In the genomic region with DNA sequence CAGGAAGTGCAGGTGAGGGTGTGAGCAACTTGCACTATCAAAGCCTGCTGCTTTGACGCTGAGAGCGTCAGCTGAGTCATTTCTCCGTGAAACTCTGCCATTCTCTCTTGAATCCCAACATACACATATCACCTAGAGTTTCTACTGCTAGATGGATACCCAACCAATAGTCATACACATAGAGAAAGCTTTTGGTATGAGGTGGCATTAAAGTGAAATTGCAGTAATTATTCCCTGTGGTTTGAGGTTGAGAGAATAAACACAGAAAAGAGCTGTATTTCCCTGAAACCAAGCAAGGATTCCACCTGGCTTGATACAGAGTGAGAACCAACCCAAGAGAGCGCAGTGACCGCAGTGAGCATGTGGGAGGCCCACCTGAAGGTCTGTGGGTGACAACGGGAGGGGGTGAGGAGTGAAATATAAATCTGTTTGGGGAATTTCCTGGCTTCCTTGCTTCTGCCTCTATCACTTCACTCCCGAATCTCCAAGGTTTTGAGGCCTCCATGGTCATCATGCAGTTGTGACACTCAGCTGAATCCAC, we compare ENCODE assay signal across 12 cellular contexts. TPM values are rescaled to one million over a fixed set of nuclear protein-coding genes. Genes with fewer than 3 reads are reported as not detected.
DNase-seq lines count a peak whose midpoint lies in the region; ATAC-seq lines count a peak whose summit lies in the region.
"Had no signal": no experiment of that assay in that cellular context is flagged by ENCODE, and none has a peak within 500 bp of the region (broad histone marks: within the 10 kb centered on the region; RNA-seq: fewer than 3 reads in every experiment).

No MANE protein-coding gene starts in this region.

- H3K27ac Mint-ChIP-seq in activated naive CD4-positive, alpha-beta T cell treated with anti-CD3 and anti-CD28 coated beads for 36 hours: no peak overlapping the region
- H3K27ac Mint-ChIP-seq in activated naive CD4-positive, alpha-beta T cell treated with anti-CD3 and anti-CD28 coated beads, Interleukin-2, amount 10 ng/mL, durations not matched to agents 7 days and 5 days: no peak overlapping the region
- peak overlapping the region; percentile 8 for H3K27ac Mint-ChIP-seq in stimulated activated memory B cell treated with anti-CD40 and anti-IgM and Interleukin-4, amounts not matched to agents 10 μg/mL and 1 μg/mL and 100 μg/mL, for 72 hours
- no peak overlapping the region for H3K27ac Mint-ChIP-seq in naive thymus-derived CD8-positive, alpha-beta T cell

- DNase-seq in activated naive CD4-positive, alpha-beta T cell treated with anti-CD3 and anti-CD28 coated beads for 36 hours: peak; percentile 18
- no peak for DNase-seq in activated naive CD4-positive, alpha-beta T cell treated with anti-CD3 and anti-CD28 coated beads, Interleukin-2, amount 10 ng/mL, durations not matched to agents 7 days and 5 days
- no peak for DNase-seq in SHP77 treated with DMSO at 0.1 percent for 48 hours (lab: John Stamatoyannopoulos, UW)
- DNase-seq in sciatic nerve (ENCODE audit: low spot score): no peak
- no peak for DNase-seq in naive thymus-derived CD8-positive, alpha-beta T cell
- DNase-seq: activated CD8-positive, alpha-beta memory T cell treated with anti-CD3 and anti-CD28 coated beads, Interleukin-2, amount 50 U/mL, for 4 hours; endodermal cell; MG63; stomach had no signal

- peak; percentile 92 for ATAC-seq in GM21723 (IDR thresholded peaks at IDR 0.05; ENCODE audit: unreplicated experiment)
- ATAC-seq in HG03354 (IDR thresholded peaks at IDR 0.05; ENCODE audit: poor library complexity, severe bottlenecking, unreplicated experiment): peak; percentile 97
- ATAC-seq in stimulated activated memory B cell treated with anti-CD40 and anti-IgM and Interleukin-4, amounts not matched to agents 10 μg/mL and 1 μg/mL and 100 μg/mL, for 72 hours: peak; percentile 78
- no peak for ATAC-seq in sciatic nerve
- ATAC-seq in naive thymus-derived CD8-positive, alpha-beta T cell: no peak

- no peak overlapping the region for H3K4me3 Mint-ChIP-seq in activated naive CD4-positive, alpha-beta T cell treated with anti-CD3 and anti-CD28 coated beads for 36 hours
- no peak overlapping the region for H3K4me3 Mint-ChIP-seq in activated naive CD4-positive, alpha-beta T cell treated with anti-CD3 and anti-CD28 coated beads, Interleukin-2, amount 10 ng/mL, durations not matched to agents 7 days and 5 days
- H3K4me3 Mint-ChIP-seq in stimulated activated memory B cell treated with anti-CD40 and anti-IgM and Interleukin-4, amounts not matched to agents 10 μg/mL and 1 μg/mL and 100 μg/mL, for 72 hours: no peak overlapping the region
- H3K4me3 Mint-ChIP-seq in naive thymus-derived CD8-positive, alpha-beta T cell: no peak overlapping the region
- H3K4me3 Mint-ChIP-seq: endodermal cell had no signal

- peaks cover 2% of the 10 kb centered on the region for H3K9me3 Mint-ChIP-seq in activated naive CD4-positive, alpha-beta T cell treated with anti-CD3 and anti-CD28 coated beads for 36 hours
- H3K9me3 Mint-ChIP-seq in activated naive CD4-positive, alpha-beta T cell treated with anti-CD3 and anti-CD28 coated beads, Interleukin-2, amount 10 ng/mL, durations not matched to agents 7 days and 5 days: no peaks in the 10 kb centered on the region
- peaks cover 2% of the 10 kb centered on the region for H3K9me3 Mint-ChIP-seq in stimulated activated memory B cell treated with anti-CD40 and anti-IgM and Interleukin-4, amounts not matched to agents 10 μg/mL and 1 μg/mL and 100 μg/mL, for 72 hours
- peaks cover 0 to 4% (median 0%) of the 10 kb centered on the region in 9 donors for H3K9me3 Mint-ChIP-seq in naive thymus-derived CD8-positive, alpha-beta T cell

- H3K27me3 Mint-ChIP-seq in activated naive CD4-positive, alpha-beta T cell treated with anti-CD3 and anti-CD28 coated beads for 36 hours (ENCODE audit: low read depth): peaks cover 5% of the 10 kb centered on the region
- peaks cover 11% of the 10 kb centered on the region for H3K27me3 Mint-ChIP-seq in activated naive CD4-positive, alpha-beta T cell treated with anti-CD3 and anti-CD28 coated beads, Interleukin-2, amount 10 ng/mL, durations not matched to agents 7 days and 5 days
- peaks cover 20% of the 10 kb centered on the region for H3K27me3 Mint-ChIP-seq in stimulated activated memory B cell treated with anti-CD40 and anti-IgM and Interleukin-4, amounts not matched to agents 10 μg/mL and 1 μg/mL and 100 μg/mL, for 72 hours
- peaks cover 0 to 25% (median 2%) of the 10 kb centered on the region in 5 donors for H3K27me3 Mint-ChIP-seq in naive thymus-derived CD8-positive, alpha-beta T cell

- POLR2A ChIA-PET in naive thymus-derived CD8-positive, alpha-beta T cell (lab: Charles Lee): no interaction called here

- H3K4me1 Mint-ChIP-seq in activated naive CD4-positive, alpha-beta T cell treated with anti-CD3 and anti-CD28 coated beads for 36 hours (ENCODE audit: low read depth): peaks cover 6% of the 10 kb centered on the region
- H3K4me1 Mint-ChIP-seq in activated naive CD4-positive, alpha-beta T cell treated with anti-CD3 and anti-CD28 coated beads, Interleukin-2, amount 10 ng/mL, durations not matched to agents 7 days and 5 days: no peaks in the 10 kb centered on the region
- H3K4me1 Mint-ChIP-seq in stimulated activated memory B cell treated with anti-CD40 and anti-IgM and Interleukin-4, amounts not matched to agents 10 μg/mL and 1 μg/mL and 100 μg/mL, for 72 hours: peaks cover 11% of the 10 kb centered on the region
- H3K4me1 Mint-ChIP-seq in naive thymus-derived CD8-positive, alpha-beta T cell: no peaks in the 10 kb centered on the region

- H3K36me3 Mint-ChIP-seq in activated naive CD4-positive, alpha-beta T cell treated with anti-CD3 and anti-CD28 coated beads for 36 hours (ENCODE audit: low read depth): no peaks in the 10 kb centered on the region
- H3K36me3 Mint-ChIP-seq in activated naive CD4-positive, alpha-beta T cell treated with anti-CD3 and anti-CD28 coated beads, Interleukin-2, amount 10 ng/mL, durations not matched to agents 7 days and 5 days: no peaks in the 10 kb centered on the region
- no peaks in the 10 kb centered on the region for H3K36me3 Mint-ChIP-seq in stimulated activated memory B cell treated with anti-CD40 and anti-IgM and Interleukin-4, amounts not matched to agents 10 μg/mL and 1 μg/mL and 100 μg/mL, for 72 hours
- peaks cover 0 to 2% (median 0%) of the 10 kb centered on the region in 3 donors for H3K36me3 Mint-ChIP-seq in naive thymus-derived CD8-positive, alpha-beta T cell

- intact Hi-C loops in activated naive CD4-positive, alpha-beta T cell treated with anti-CD3 and anti-CD28 coated beads for 36 hours (cut with micrococcal nuclease): no loop called here
- intact Hi-C loops in sciatic nerve (cut with DNase I): no loop called here

- CTCF ChIA-PET in activated naive CD4-positive, alpha-beta T cell treated with anti-CD3 and anti-CD28 coated beads for 36 hours (lab: Charles Lee): no interaction called here
- CTCF ChIA-PET in activated naive CD4-positive, alpha-beta T cell treated with anti-CD3 and anti-CD28 coated beads, Interleukin-2, amount 10 ng/mL, durations not matched to agents 7 days and 5 days (lab: Charles Lee): no interaction called here

RNA-seq across cellular contexts. Expression of a gene that starts 28.8 kb away (rescaled TPM):
- total RNA-seq in activated naive CD4-positive, alpha-beta T cell treated with anti-CD3 and anti-CD28 coated beads for 36 hours: 10 to 100 TPM; 22.4 to 25.1 TPM
- total RNA-seq in sciatic nerve: 27.0 TPM
- total RNA-seq in naive thymus-derived CD8-positive, alpha-beta T cell: 10 to 100 TPM; 40.2 to 41.4 TPM
- 10 to 100 TPM; 22.1 to 29.8 (median 23.3) TPM for polyA plus RNA-seq in naive thymus-derived CD8-positive, alpha-beta T cell

Comparison
In these comparisons a context has a peak if more than half of its experiments do, and no peak if none do; other contexts are left out.
1. ATAC-seq: peak in GM21723 (single experiment), HG03354 (single experiment) and stimulated activated memory B cell treated with anti-CD40 and anti-IgM and Interleukin-4, amounts not matched to agents 10 μg/mL and 1 μg/mL and 100 μg/mL, for 72 hours (single experiment); none in sciatic nerve (single experiment) and naive thymus-derived CD8-positive, alpha-beta T cell (0 of 2).